ENCODE assay signal across 9 cellular contexts in the genomic region with DNA sequence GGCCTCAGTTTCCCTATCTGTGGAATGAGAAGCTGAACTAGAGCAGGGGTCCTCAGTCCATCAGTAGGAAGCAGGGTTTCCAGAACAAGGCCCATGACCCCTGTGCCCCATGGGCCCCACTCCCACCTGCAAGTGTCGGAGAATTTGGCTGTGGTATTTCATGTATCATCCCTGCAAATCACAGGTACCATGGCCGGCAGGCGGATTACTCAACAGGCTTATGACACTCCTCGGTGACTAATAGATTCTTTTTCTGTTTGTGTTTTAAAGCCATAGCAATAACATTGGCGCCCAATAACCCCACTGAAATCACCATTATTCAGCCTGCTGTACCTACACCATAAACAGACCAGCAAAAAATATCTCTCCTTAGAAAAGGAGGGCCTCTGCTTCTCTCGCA. TPM values are rescaled to one million over a fixed set of nuclear protein-coding genes. Genes with fewer than 3 reads are reported as not detected.
DNase-seq lines count a peak whose midpoint lies in the region; ATAC-seq and TF ChIP-seq lines count a peak whose summit lies in the region.
"Had no signal": no experiment of that assay in that cellular context is flagged by ENCODE, and none has a peak within 500 bp of the region (broad histone marks: within the 10 kb centered on the region; RNA-seq: fewer than 3 reads in every experiment).

No MANE protein-coding gene starts in this region.

- no peak for TF ChIP-seq POLR2A in body of pancreas (IDR thresholded peaks at IDR 0.05)

- DNase-seq in ACHN (peak; percentile 36), HS-5 (ENCODE audit: low read depth) (peak; percentile 60), body of pancreas (peak in 2 of 4 donors; percentile 18 to 36), lung (ENCODE audit: low spot score) (no peak), NCI-H2227 (lab: John Stamatoyannopoulos, UW; ENCODE audit: unreplicated experiment) (no peak), H7 (no peak), NCI-H2107 treated with DMSO at 0.1 percent for 48 hours (lab: John Stamatoyannopoulos, UW; ENCODE audit: unreplicated experiment) (no peak)
- DNase-seq: NCI-H2107 had no signal

- H3K27ac ChIP-seq in body of pancreas (no peak overlapping the region), lung (ENCODE audit: low read depth in 1 of 2, low read length in 1 of 2) (no peak overlapping the region)

- H3K4me1 ChIP-seq in body of pancreas (no peaks in the 10 kb centered on the region), lung (ENCODE audit: control insufficient read depth in 2 of 2, insufficient read depth in 2 of 2, low read length in 2 of 2) (peaks cover 0 to 4% of the 10 kb centered on the region in 2 donors)

- no peaks in the 10 kb centered on the region for H3K9me3 ChIP-seq in body of pancreas
- H3K9me3 ChIP-seq in lung (ENCODE audit: control insufficient read depth in 2 of 2, insufficient read depth in 1 of 2, low read length in 1 of 2), result no peaks in the 10 kb centered on the region

- 67 to 72% methylated on average over 6 of the region's 6 CpGs for WGBS in body of pancreas, 2 donors
- 67 to 71% methylated on average over 6 of the region's 6 CpGs for WGBS in lung, 2 donors

- H3K36me3 ChIP-seq in body of pancreas (replicated peaks in 1 of 2; ENCODE audit: insufficient read depth in 1 of 2, low read depth in 2 of 2) (no peaks in the 10 kb centered on the region), lung (ENCODE audit: control insufficient read depth in 2 of 2, insufficient read depth in 2 of 2, low read length in 2 of 2) (no peaks in the 10 kb centered on the region), H7 (replicated peaks; ENCODE audit: control insufficient read depth, insufficient read depth, low read length) (no peaks in the 10 kb centered on the region)

- no peaks in the 10 kb centered on the region for H3K27me3 ChIP-seq in body of pancreas
- H3K27me3 ChIP-seq in lung (ENCODE audit: control insufficient read depth, insufficient read depth), result no peaks in the 10 kb centered on the region
- H3K27me3 ChIP-seq in H7 (ENCODE audit: control insufficient read depth, insufficient read depth, low read length), result no peaks in the 10 kb centered on the region

- in situ Hi-C loops in ACHN (cut with HindIII; ENCODE audit: low pct_ligation_motif_present, low pct_unique_long_range_greater_than_20kb, low sequenced_read_pairs), result no loop called here

- H3K4me3 ChIP-seq in body of pancreas (no peak overlapping the region), lung (no peak overlapping the region), H7 (ENCODE audit: insufficient read depth, low read depth, low read length) (no peak overlapping the region)

- TF ChIP-seq CTCF in body of pancreas (IDR thresholded peaks at IDR 0.05) (no peak), lung (IDR thresholded peaks at IDR 0.05; ENCODE audit: control extremely low read depth, extremely low read depth) (no peak)

- intact Hi-C loops in body of pancreas (cut with DNase I), result no loop called here

- ATAC-seq in body of pancreas (peak; percentile 48), lung (ENCODE audit: insufficient read depth, low FRiP score) (peak; percentile 12), GM18498 (IDR thresholded peaks at IDR 0.05; ENCODE audit: unreplicated experiment) (no peak)

RNA-seq across cellular contexts. Expression of gene WNT11, which starts 60.0 kb away (rescaled TPM):
- total RNA-seq in body of pancreas, result 10 to 100 TPM in 1 of 2 donors, 1 to 10 TPM in 1; 4.2 to 23.4 TPM
- total RNA-seq in lung, result 10 to 100 TPM in 1 of 2 donors, 1 to 10 TPM in 1; 4.4 to 31.3 TPM
- polyA plus RNA-seq in lung, result 1 to 10 TPM; 1.5 to 2.7 TPM
- total RNA-seq in H7 (2014; rRNA removed; shearing (Covaris generic)), result 1.0 and 1.2 TPM in 2 replicates

Comparison
In these comparisons a context has a peak if more than half of its experiments do, and no peak if none do; other contexts are left out.
1. DNase-seq: peak in ACHN (single experiment) and HS-5 (single experiment); none in lung (single experiment), NCI-H2227 (single experiment), H7 (single experiment) and NCI-H2107 treated with DMSO at 0.1 percent for 48 hours (single experiment).